1 cellular context compared by ENCODE assay signal in genomic region chr12:57459055-57459749, GRCh38.
TF ChIP-seq lines count a peak whose summit lies in the region.

No MANE protein-coding gene starts in this region.

TF ChIP-seq in GM12878, 131 proteins besides CTCF, POLR2A, EP300 and RAD21 (continued from another document and continues in another):
- TF ChIP-seq, protein P1, sequence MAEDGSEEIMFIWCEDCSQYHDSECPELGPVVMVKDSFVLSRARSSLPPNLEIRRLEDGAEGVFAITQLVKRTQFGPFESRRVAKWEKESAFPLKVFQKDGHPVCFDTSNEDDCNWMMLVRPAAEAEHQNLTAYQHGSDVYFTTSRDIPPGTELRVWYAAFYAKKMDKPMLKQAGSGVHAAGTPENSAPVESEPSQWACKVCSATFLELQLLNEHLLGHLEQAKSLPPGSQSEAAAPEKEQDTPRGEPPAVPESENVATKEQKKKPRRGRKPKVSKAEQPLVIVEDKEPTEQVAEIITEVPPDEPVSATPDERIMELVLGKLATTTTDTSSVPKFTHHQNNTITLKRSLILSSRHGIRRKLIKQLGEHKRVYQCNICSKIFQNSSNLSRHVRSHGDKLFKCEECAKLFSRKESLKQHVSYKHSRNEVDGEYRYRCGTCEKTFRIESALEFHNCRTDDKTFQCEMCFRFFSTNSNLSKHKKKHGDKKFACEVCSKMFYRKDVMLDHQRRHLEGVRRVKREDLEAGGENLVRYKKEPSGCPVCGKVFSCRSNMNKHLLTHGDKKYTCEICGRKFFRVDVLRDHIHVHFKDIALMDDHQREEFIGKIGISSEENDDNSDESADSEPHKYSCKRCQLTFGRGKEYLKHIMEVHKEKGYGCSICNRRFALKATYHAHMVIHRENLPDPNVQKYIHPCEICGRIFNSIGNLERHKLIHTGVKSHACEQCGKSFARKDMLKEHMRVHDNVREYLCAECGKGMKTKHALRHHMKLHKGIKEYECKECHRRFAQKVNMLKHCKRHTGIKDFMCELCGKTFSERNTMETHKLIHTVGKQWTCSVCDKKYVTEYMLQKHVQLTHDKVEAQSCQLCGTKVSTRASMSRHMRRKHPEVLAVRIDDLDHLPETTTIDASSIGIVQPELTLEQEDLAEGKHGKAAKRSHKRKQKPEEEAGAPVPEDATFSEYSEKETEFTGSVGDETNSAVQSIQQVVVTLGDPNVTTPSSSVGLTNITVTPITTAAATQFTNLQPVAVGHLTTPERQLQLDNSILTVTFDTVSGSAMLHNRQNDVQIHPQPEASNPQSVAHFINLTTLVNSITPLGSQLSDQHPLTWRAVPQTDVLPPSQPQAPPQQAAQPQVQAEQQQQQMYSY (CRISPR knock-in tag; IDR thresholded peaks at IDR 0.05) = no peak
- TF ChIP-seq POLR2AphosphoS2 (IDR thresholded peaks at IDR 0.05; ENCODE audit: low read depth, low read length) (peak; percentile 38; the same call in 1 of the 2 replicates), NFXL1 (IDR thresholded peaks at IDR 0.05; ENCODE audit: borderline replicate concordance) (no peak), RELB (IDR thresholded peaks at IDR 0.05; ENCODE audit: low read depth) (peak; percentile 87), USF1 (IDR thresholded peaks at IDR 0.05; ENCODE audit: borderline replicate concordance, extremely low read length, insufficient read depth, low read depth, low read length) (peak; percentile 43), JUND (IDR thresholded peaks at IDR 0.05; ENCODE audit: low read depth, low read length) (no peak), TCF7 (IDR thresholded peaks at IDR 0.05; ENCODE audit: borderline replicate concordance) (no peak), EED (IDR thresholded peaks at IDR 0.05; ENCODE audit: low read depth) (no peak), ZNF217 (IDR thresholded peaks at IDR 0.05) (0 out of 2 replicates have a peak, but pooled peaks have one; percentile 41), CREM (IDR thresholded peaks at IDR 0.05; ENCODE audit: low read depth) (peak; percentile 87), YY1 (IDR thresholded peaks at IDR 0.05; ENCODE audit: low read depth, low read length) (peak; percentile 65), NFYA (IDR thresholded peaks at IDR 0.05; ENCODE audit: borderline replicate concordance, low read depth, low read length) (no peak), ZBED1 (IDR thresholded peaks at IDR 0.05; ENCODE audit: borderline replicate concordance) (no peak), IKZF2 (IDR thresholded peaks at IDR 0.05) (peak; percentile 34 to 45), PML (IDR thresholded peaks at IDR 0.05; ENCODE audit: low read length) (no peak), ZNF622 (IDR thresholded peaks at IDR 0.05) (no peak), RCOR1 (conservative IDR thresholded peaks at IDR 0.05; ENCODE audit: low read depth, low read length) (0 out of 2 replicates have a peak, but pooled peaks have one; percentile 74), POLR2AphosphoS5 (IDR thresholded peaks at IDR 0.05; ENCODE audit: low read length) (no peak; the same call in 1 of the 2 replicates), STAT1 (conservative IDR thresholded peaks at IDR 0.05) (no peak; the same call in 1 of the 2 replicates), ATF7 (IDR thresholded peaks at IDR 0.05; ENCODE audit: low read depth) (peak; percentile 67; the same call in 1 of the 2 replicates), FOS (IDR thresholded peaks at IDR 0.05; ENCODE audit: borderline replicate concordance, extremely low read depth, insufficient read length) (no peak), BCL3 (IDR thresholded peaks at IDR 0.05; ENCODE audit: borderline replicate concordance, insufficient read depth, low read depth, low read length, poor library complexity, severe bottlenecking) (no peak), SPI1 (IDR thresholded peaks at IDR 0.05; ENCODE audit: borderline replicate concordance, insufficient read depth, low read depth, low read length) (peak; percentile 47), PBX3 (IDR thresholded peaks at IDR 0.05; ENCODE audit: insufficient replicate concordance, low read depth, low read length) (no peak), CEBPB (IDR thresholded peaks at IDR 0.05; ENCODE audit: borderline replicate concordance in 1 of 2, low read depth in 2 of 2, low read length in 2 of 2) (no peak), IRF3 (IDR thresholded peaks at IDR 0.05) (no peak), BACH1 (IDR thresholded peaks at IDR 0.05; ENCODE audit: borderline replicate concordance) (no peak), YBX1 (IDR thresholded peaks at IDR 0.05) (no peak), NR2C1 (IDR thresholded peaks at IDR 0.05) (no peak), CBX3 (IDR thresholded peaks at IDR 0.05; ENCODE audit: borderline replicate concordance, low read depth) (no peak), ZNF592 (IDR thresholded peaks at IDR 0.05) (no peak), PAX5 (IDR thresholded peaks at IDR 0.05; ENCODE audit: borderline replicate concordance, low read depth, low read length) (no peak), ZNF24 (IDR thresholded peaks at IDR 0.05) (no peak), SUZ12 (IDR thresholded peaks at IDR 0.05; ENCODE audit: unreplicated experiment) (no peak), MEF2B (IDR thresholded peaks at IDR 0.05; ENCODE audit: partially characterized antibody, poor library complexity, severe bottlenecking) (no peak), STAT3 (IDR thresholded peaks at IDR 0.05; ENCODE audit: low read depth, low read length) (no peak), CBFB (IDR thresholded peaks at IDR 0.05; ENCODE audit: low read depth) (peak; percentile 84), ZBTB33 (IDR thresholded peaks at IDR 0.05) (no peak), MYC (IDR thresholded peaks at IDR 0.05; ENCODE audit: insufficient read depth, insufficient read length, insufficient replicate concordance, low read length, severe bottlenecking) (no peak), SIX5 (IDR thresholded peaks at IDR 0.05; ENCODE audit: low read depth, low read length, severe bottlenecking) (no peak), BHLHE40 (IDR thresholded peaks at IDR 0.05; ENCODE audit: borderline replicate concordance in 1 of 2, low read depth in 2 of 2, low read length in 1 of 2) (peak; percentile 43 to 49; a peak in 1 of 4 replicates), CREB1 (IDR thresholded peaks at IDR 0.05; ENCODE audit: low read depth) (peak; percentile 89), NRF1 (conservative IDR thresholded peaks at IDR 0.05; ENCODE audit: low read depth, low read length) (no peak)
- TF ChIP-seq, protein P2, sequence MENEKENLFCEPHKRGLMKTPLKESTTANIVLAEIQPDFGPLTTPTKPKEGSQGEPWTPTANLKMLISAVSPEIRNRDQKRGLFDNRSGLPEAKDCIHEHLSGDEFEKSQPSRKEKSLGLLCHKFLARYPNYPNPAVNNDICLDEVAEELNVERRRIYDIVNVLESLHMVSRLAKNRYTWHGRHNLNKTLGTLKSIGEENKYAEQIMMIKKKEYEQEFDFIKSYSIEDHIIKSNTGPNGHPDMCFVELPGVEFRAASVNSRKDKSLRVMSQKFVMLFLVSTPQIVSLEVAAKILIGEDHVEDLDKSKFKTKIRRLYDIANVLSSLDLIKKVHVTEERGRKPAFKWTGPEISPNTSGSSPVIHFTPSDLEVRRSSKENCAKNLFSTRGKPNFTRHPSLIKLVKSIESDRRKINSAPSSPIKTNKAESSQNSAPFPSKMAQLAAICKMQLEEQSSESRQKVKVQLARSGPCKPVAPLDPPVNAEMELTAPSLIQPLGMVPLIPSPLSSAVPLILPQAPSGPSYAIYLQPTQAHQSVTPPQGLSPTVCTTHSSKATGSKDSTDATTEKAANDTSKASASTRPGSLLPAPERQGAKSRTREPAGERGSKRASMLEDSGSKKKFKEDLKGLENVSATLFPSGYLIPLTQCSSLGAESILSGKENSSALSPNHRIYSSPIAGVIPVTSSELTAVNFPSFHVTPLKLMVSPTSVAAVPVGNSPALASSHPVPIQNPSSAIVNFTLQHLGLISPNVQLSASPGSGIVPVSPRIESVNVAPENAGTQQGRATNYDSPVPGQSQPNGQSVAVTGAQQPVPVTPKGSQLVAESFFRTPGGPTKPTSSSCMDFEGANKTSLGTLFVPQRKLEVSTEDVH (IDR thresholded peaks at IDR 0.05; ENCODE audit: low read depth, partially characterized antibody) = peak; percentile 45
- TF ChIP-seq, protein P3, sequence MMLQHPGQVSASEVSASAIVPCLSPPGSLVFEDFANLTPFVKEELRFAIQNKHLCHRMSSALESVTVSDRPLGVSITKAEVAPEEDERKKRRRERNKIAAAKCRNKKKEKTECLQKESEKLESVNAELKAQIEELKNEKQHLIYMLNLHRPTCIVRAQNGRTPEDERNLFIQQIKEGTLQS (IDR thresholded peaks at IDR 0.05; ENCODE audit: borderline replicate concordance, extremely low read depth, low read depth, low read length) = no peak
